Comparison of ENCODE assay signal across 25 cellular contexts in genomic region chr11:105986554-105986953, GRCh38. TPM values are rescaled to one million over a fixed set of nuclear protein-coding genes. Genes with fewer than 3 reads are reported as not detected.
A peak's percentile ranks its signal among the peaks of the same experiment; 100 is the strongest.
DNase-seq lines count a peak whose midpoint lies in the region; ATAC-seq, FAIRE-seq and TF ChIP-seq lines count a peak whose summit lies in the region.
"Had no signal": no experiment of that assay in that cellular context is flagged by ENCODE, and none has a peak within 500 bp of the region (broad histone marks: within the 10 kb centered on the region; RNA-seq: fewer than 3 reads in every experiment).

No MANE protein-coding gene starts in this region.

- no peak for TF ChIP-seq CTCF in psoas muscle (IDR thresholded peaks at IDR 0.05)

- no peaks in the 10 kb centered on the region for H3K27me3 ChIP-seq in psoas muscle (ENCODE audit: insufficient read depth in 3 of 3, low read length in 2 of 3)
- H3K27me3 ChIP-seq: BE2C, tibial artery had no signal

- peak; percentile 46 for DNase-seq in kidney tubule cell (ENCODE audit: low spot score)
- no peak for DNase-seq in psoas muscle
- DNase-seq in frontal cortex (ENCODE audit: low spot score in 2 of 2): no peak
- DNase-seq: activated B cell treated with CpG ODN at 0.5 μM for 24 hours; activated gamma-delta T cell treated with Interleukin-2 at 50 U/mL for 16 hours; activated naive CD8-positive, alpha-beta T cell treated with anti-CD3 and anti-CD28 coated beads, Interleukin-2, amount 10 ng/mL, durations not matched to agents 7 days and 5 days; activated T-cell treated with anti-CD3 and anti-CD28 coated beads, Interleukin-2, amount 50 U/mL, for 24 hours; aorta; BE2C; DMS 273 treated with DMSO at 0.1 percent for 48 hours; foreskin melanocyte; H7; kidney glomerular epithelial cell; natural killer cell; NCI-H1048; NCI-H1694; NCI-H446 treated with DMSO at 0.1 percent for 48 hours; stimulated activated CD4-positive, alpha-beta T cell treated with anti-CD3 and anti-CD28 coated beads, Interleukin-4, amount 100 ng/mL, for 24 hours; tibial artery had no signal

- H3K36me3 ChIP-seq in psoas muscle (ENCODE audit: insufficient read depth in 1 of 2, low read depth in 1 of 2): no peaks in the 10 kb centered on the region
- H3K36me3 ChIP-seq: BE2C, tibial artery had no signal

- 86 to 95% (median 88%) methylated on average over 2 of the region's 2 CpGs for WGBS in psoas muscle, 3 donors

- no peaks in the 10 kb centered on the region for H3K4me1 ChIP-seq in psoas muscle
- H3K4me1 ChIP-seq: BE2C, tibial artery had no signal

- FAIRE-seq in frontal cortex (lab: Jason Lieb, UNC): no peak

- intact Hi-C loops in psoas muscle (cut with DNase I): no loop called here

- H3K9me3 ChIP-seq in psoas muscle: no peaks in the 10 kb centered on the region
- H3K9me3 ChIP-seq: BE2C, tibial artery had no signal

- no peak overlapping the region for H3K27ac ChIP-seq in psoas muscle
- H3K27ac ChIP-seq: RWPE1, tibial artery had no signal

- H3K4me3 ChIP-seq in psoas muscle: no peak overlapping the region
- H3K4me3 ChIP-seq: lung, tibial artery had no signal

- ATAC-seq in GM18867 (IDR thresholded peaks at IDR 0.05; ENCODE audit: unreplicated experiment): peak; percentile 43
- peak; percentile 67 for ATAC-seq in HG02759 (IDR thresholded peaks at IDR 0.05; ENCODE audit: unreplicated experiment)
- ATAC-seq in HG03432 (IDR thresholded peaks at IDR 0.05; ENCODE audit: unreplicated experiment): peak; percentile 51
- ATAC-seq in HG02642 (IDR thresholded peaks at IDR 0.05; ENCODE audit: poor library complexity, unreplicated experiment): no peak
- no peak for ATAC-seq in psoas muscle
- ATAC-seq: natural killer cell had no signal

RNA-seq across cellular contexts. Expression of gene MSANTD4, which starts 35.5 kb away (rescaled TPM):
- total RNA-seq in psoas muscle: 10 to 100 TPM in 3 of 4 donors, 1 to 10 TPM in 1; 9.7 to 31.3 (median 17.1) TPM
- 10 to 100 TPM in 2 of 3 donors, 1 to 10 TPM in 1; 9.9 to 24.2 (median 13.7) TPM for polyA plus RNA-seq in psoas muscle
- 58.7 TPM for total RNA-seq in frontal cortex

Comparison
In these comparisons a context has a peak if more than half of its experiments do, and no peak if none do; other contexts are left out.
1. ATAC-seq: peak in GM18867 (single experiment), HG02759 (single experiment) and HG03432 (single experiment); none in HG02642 (single experiment) and psoas muscle (0 of 4).